8 cellular contexts compared by ENCODE assay signal in the genomic region with DNA sequence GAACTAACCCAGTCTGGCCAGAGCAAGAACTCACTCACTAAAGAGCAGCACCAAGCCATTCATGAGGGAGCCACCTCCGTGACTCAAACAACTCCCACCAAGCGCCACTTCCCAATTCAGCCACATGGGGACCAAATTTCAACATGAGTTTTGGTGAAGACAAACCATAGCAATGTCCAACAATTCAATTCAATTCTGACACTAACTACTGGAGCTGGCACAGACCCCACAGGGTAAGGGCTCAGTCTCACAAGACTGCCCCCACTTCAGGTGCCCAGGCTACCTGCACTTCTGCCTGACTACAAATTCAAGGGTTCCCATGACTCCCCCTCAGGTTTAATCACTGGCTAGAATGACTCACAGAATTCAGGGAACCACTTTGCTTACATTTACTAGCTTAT. TPM values are rescaled to one million over a fixed set of nuclear protein-coding genes. Genes with fewer than 3 reads are reported as not detected.
DNase-seq lines count a peak whose midpoint lies in the region; ATAC-seq and TF ChIP-seq lines count a peak whose summit lies in the region.

No MANE protein-coding gene starts in this region.

- ATAC-seq in heart right ventricle: peak in 1 of 8 donors; percentile 25
- no peak for ATAC-seq in gastrocnemius medialis
- no peak for ATAC-seq in HG03135 (IDR thresholded peaks at IDR 0.05; ENCODE audit: unreplicated experiment)

- 78 to 79% methylated on average over 2 of the region's 2 CpGs for WGBS in heart right ventricle, 2 donors

- H3K27ac ChIP-seq in HL-60 (replicated peaks) (no peak overlapping the region), heart right ventricle (no peak overlapping the region), gastrocnemius medialis (no peak overlapping the region)

- intact Hi-C loops in heart right ventricle (cut with DNase I) (loop anchor here in 3 of 10 donors (5.0 to 10.0 kb wide), 2 partner anchors 38 to 56 kb away; no protein-coding TSS in a partner anchor), gastrocnemius medialis (cut with DNase I; ENCODE audit: low total_unique reads) (no loop called here)

- in situ Hi-C loops in gastrocnemius medialis (cut with MboI; ENCODE audit: low sequenced_read_pairs in 4 of 4): no loop called here

- peak; percentile 85 for DNase-seq in CD1c-positive myeloid dendritic cell (ENCODE audit: extremely low spot score)
- peak in 1 of 2 experiments; percentile 42 for DNase-seq in HL-60 (ENCODE audit: low read depth in 1 of 2, low spot score in 1 of 2)
- peak; percentile 75 for DNase-seq in activated CD8-positive, alpha-beta memory T cell treated with anti-CD3 and anti-CD28 coated beads for 24 hours
- DNase-seq in heart right ventricle: no peak
- peak; percentile 1 to 19 for DNase-seq in stimulated activated CD8-positive, alpha-beta memory T cell treated with anti-CD3 and anti-CD28 coated beads, Interleukin-4, amount 100 ng/mL, for 4 hours (ENCODE audit: low read depth in 2 of 2, low spot score in 1 of 2)
- no peak for DNase-seq in gastrocnemius medialis
- no peak for DNase-seq in COLO668 (lab: John Stamatoyannopoulos, UW; ENCODE audit: unreplicated experiment)

- peaks cover 0 to 15% (median 5%) of the 10 kb centered on the region in 9 donors for H3K4me1 ChIP-seq in heart right ventricle
- no peaks in the 10 kb centered on the region for H3K4me1 ChIP-seq in gastrocnemius medialis

- no peaks in the 10 kb centered on the region for H3K27me3 ChIP-seq in HL-60 (ENCODE audit: insufficient read depth, poor library complexity, severe bottlenecking)
- H3K27me3 ChIP-seq in heart right ventricle: no peaks in the 10 kb centered on the region
- no peaks in the 10 kb centered on the region for H3K27me3 ChIP-seq in gastrocnemius medialis

- H3K36me3 ChIP-seq in heart right ventricle (no peaks in the 10 kb centered on the region), gastrocnemius medialis (no peaks in the 10 kb centered on the region)

- TF ChIP-seq CTCF in HL-60 (IDR thresholded peaks at IDR 0.05; ENCODE audit: insufficient read depth, low read length) (peak; percentile 33), heart right ventricle (IDR thresholded peaks at IDR 0.05) (peak in 6 of 9 donors; percentile 10 to 38 (median 28)), gastrocnemius medialis (IDR thresholded peaks at IDR 0.05 in 4 of 5, conservative IDR thresholded peaks at IDR 0.05 in 1 of 5) (peak in 2 of 5 experiments; percentile 18 to 32)

- no peak overlapping the region for H3K4me3 ChIP-seq in HL-60 (replicated peaks; ENCODE audit: insufficient read depth, low read length)
- no peak overlapping the region for H3K4me3 ChIP-seq in heart right ventricle
- no peak overlapping the region for H3K4me3 ChIP-seq in gastrocnemius medialis

- TF ChIP-seq POLR2A in gastrocnemius medialis (IDR thresholded peaks at IDR 0.05): no peak

- H3K9me3 ChIP-seq in heart right ventricle (no peaks in the 10 kb centered on the region), gastrocnemius medialis (no peaks in the 10 kb centered on the region)

RNA-seq across cellular contexts. Expression of a gene that starts 48.8 kb away (rescaled TPM):
- 100 to 1,000 TPM in 6 of 10 donors, 10 to 100 TPM in 4; 83.4 to 120 (median 102) TPM for total RNA-seq in heart right ventricle
- polyA plus RNA-seq in heart right ventricle: 10 to 100 TPM; 64.2 to 68.4 TPM
- total RNA-seq in gastrocnemius medialis: 10 to 100 TPM; 49.4 to 72.1 (median 57.9) TPM

Comparison
In these comparisons a context has a peak if more than half of its experiments do, and no peak if none do; other contexts are left out.
1. DNase-seq: peak in CD1c-positive myeloid dendritic cell (single experiment), activated CD8-positive, alpha-beta memory T cell treated with anti-CD3 and anti-CD28 coated beads for 24 hours (single experiment) and stimulated activated CD8-positive, alpha-beta memory T cell treated with anti-CD3 and anti-CD28 coated beads, Interleukin-4, amount 100 ng/mL, for 4 hours (2 of 2); none in heart right ventricle (0 of 2), gastrocnemius medialis (0 of 2) and COLO668 (single experiment).